ENCODE assay signal across 15 cellular contexts in genomic region chr11:4134844-4135243, GRCh38. TPM values are rescaled to one million over a fixed set of nuclear protein-coding genes. Genes with fewer than 3 reads are reported as not detected.
DNase-seq lines count a peak whose midpoint lies in the region; ATAC-seq, FAIRE-seq and TF ChIP-seq lines count a peak whose summit lies in the region.
"Had no signal": no experiment of that assay in that cellular context is flagged by ENCODE, and none has a peak within 500 bp of the region (broad histone marks: within the 10 kb centered on the region; RNA-seq: fewer than 3 reads in every experiment).

No MANE protein-coding gene starts in this region.

- H3K4me3 ChIP-seq in A549: no peak overlapping the region
- H3K4me3 ChIP-seq: adrenal gland, SJCRH30, upper lobe of left lung had no signal

- no peak for TF ChIP-seq RAD21 in A549 (conservative IDR thresholded peaks at IDR 0.05 in 1 of 2, IDR thresholded peaks at IDR 0.05 in 1 of 2)

- H3K4me2 ChIP-seq in A549: peak overlapping the region; percentile 54

- POLR2A ChIA-PET in A549 (lab: Yijun Ruan, JAX): no interaction called here

- H3K9me3 ChIP-seq in A549: peaks cover 4% of the 10 kb centered on the region
- H3K9me3 ChIP-seq: adrenal gland had no signal

- TF ChIP-seq EP300 in A549 (IDR thresholded peaks at IDR 0.05): peak in 1 of 2 experiments; percentile 18; a peak in 1 of 5 replicates

- CTCF ChIA-PET in A549 (lab: Yijun Ruan, JAX): interaction anchor here (1.4 to 2.2 kb wide), 3 partner anchors 10 to 280 kb away, joined by 4 to 9 read pairs (median 6); partner anchors contain the start of gene STIM1

- TF ChIP-seq CTCF in A549 (IDR thresholded peaks at IDR 0.05): no peak

- peak; percentile 89 for FAIRE-seq in A549 (lab: Jason Lieb, UNC)
- peak; percentile 69 for FAIRE-seq in H54 (lab: Jason Lieb, UNC)

- no peak for TF ChIP-seq POLR2A in A549 (IDR thresholded peaks at IDR 0.05; ENCODE audit: low read length)
- no peak for TF ChIP-seq POLR2A in H54 (IDR thresholded peaks at IDR 0.05; ENCODE audit: low read depth, low read length)

- H3K27ac ChIP-seq in A549: peak overlapping the region; percentile 51 to 79; a peak in 5 of 6 replicates
- H3K27ac ChIP-seq: SJCRH30, upper lobe of left lung had no signal

- ATAC-seq in A549: peak; percentile 89

- DNase-seq in A549 (ENCODE audit: low read depth in 1 of 2, low spot score in 1 of 2): peak; percentile 43 to 65
- peak; percentile 23 for DNase-seq in H54 (ENCODE audit: insufficient read length, low spot score)
- peak; percentile 69 for DNase-seq in amniotic epithelial cell (ENCODE audit: low read depth)
- peak; percentile 57 for DNase-seq in glomerular endothelial cell (ENCODE audit: extremely low read depth, low read depth, low spot score)
- no peak for DNase-seq in NCI-H1694 treated with DMSO at 0.1 percent for 48 hours (lab: John Stamatoyannopoulos, UW)
- no peak for DNase-seq in epidermal melanocyte (ENCODE audit: insufficient read length, low spot score)
- no peak for DNase-seq in NCI-H146 treated with DMSO at 0.1 percent for 48 hours (lab: John Stamatoyannopoulos, UW; ENCODE audit: unreplicated experiment)
- DNase-seq in COLO668 (lab: John Stamatoyannopoulos, UW; ENCODE audit: unreplicated experiment): no peak
- DNase-seq: adrenal gland; AML-193; midbrain; NCI-H1694; SJCRH30; stimulated activated CD8-positive, alpha-beta memory T cell treated with anti-CD3 and anti-CD28 coated beads, Interleukin-4, amount 100 ng/mL, for 48 hours; upper lobe of left lung had no signal

- H3K4me1 ChIP-seq in A549: peaks cover 27% of the 10 kb centered on the region
- H3K4me1 ChIP-seq: SJCRH30 had no signal

TF ChIP-seq in A549, 52 proteins besides CTCF, POLR2A, EP300 and RAD21 (continues in another document):
- TF ChIP-seq FOSB (CRISPR knock-in tag; IDR thresholded peaks at IDR 0.05) (no peak), MAX (IDR thresholded peaks at IDR 0.05) (no peak), HEYL (CRISPR knock-in tag; IDR thresholded peaks at IDR 0.05) (no peak), NPAS2 (CRISPR knock-in tag; IDR thresholded peaks at IDR 0.05; ENCODE audit: borderline replicate concordance) (no peak), KDM1A (IDR thresholded peaks at IDR 0.05; ENCODE audit: low read depth) (no peak), HOXB13 (CRISPR knock-in tag; IDR thresholded peaks at IDR 0.05; ENCODE audit: low read depth) (no peak), BCL3 (IDR thresholded peaks at IDR 0.05) (no peak), EHMT2 (IDR thresholded peaks at IDR 0.05; ENCODE audit: low read depth) (no peak), NR3C1 (IDR thresholded peaks at IDR 0.05) (no peak), ZSCAN20 (CRISPR knock-in tag; IDR thresholded peaks at IDR 0.05) (peak; percentile 29; the same call in 1 of the 2 replicates), PHF8 (IDR thresholded peaks at IDR 0.05; ENCODE audit: borderline replicate concordance, low read depth) (no peak), MYC (IDR thresholded peaks at IDR 0.05; ENCODE audit: borderline replicate concordance, low read length) (no peak), MAZ (IDR thresholded peaks at IDR 0.05; ENCODE audit: borderline replicate concordance, low read depth, low read length) (no peak), CHD2 (IDR thresholded peaks at IDR 0.05; ENCODE audit: low read length, partially characterized antibody) (no peak), ZFP36 (IDR thresholded peaks at IDR 0.05; ENCODE audit: borderline replicate concordance, partially characterized antibody) (no peak), RFX5 (IDR thresholded peaks at IDR 0.05) (no peak), HOXA7 (CRISPR knock-in tag; IDR thresholded peaks at IDR 0.05) (no peak), HOXB5 (CRISPR knock-in tag; IDR thresholded peaks at IDR 0.05) (peak; percentile 66), EHF (CRISPR knock-in tag; IDR thresholded peaks at IDR 0.05) (no peak), CEBPB (IDR thresholded peaks at IDR 0.05) (no peak), HES2 (IDR thresholded peaks at IDR 0.05) (no peak), TP53 (CRISPR knock-in tag; IDR thresholded peaks at IDR 0.05) (no peak), BHLHE40 (IDR thresholded peaks at IDR 0.05; ENCODE audit: low read depth, low read length) (no peak), GATA3 (IDR thresholded peaks at IDR 0.05; ENCODE audit: borderline replicate concordance) (peak; percentile 29; the same call in 1 of the 2 replicates), HMGXB4 (CRISPR knock-in tag; IDR thresholded peaks at IDR 0.05; ENCODE audit: borderline replicate concordance) (no peak), HDAC2 (IDR thresholded peaks at IDR 0.05) (no peak), TFCP2L1 (CRISPR knock-in tag; IDR thresholded peaks at IDR 0.05) (no peak), MAFK (IDR thresholded peaks at IDR 0.05; ENCODE audit: partially characterized antibody) (no peak), CBX8 (IDR thresholded peaks at IDR 0.05) (no peak), JUNB (IDR thresholded peaks at IDR 0.05) (peak; percentile 53), RARB (CRISPR knock-in tag; IDR thresholded peaks at IDR 0.05) (no peak), FOXS1 (CRISPR knock-in tag; IDR thresholded peaks at IDR 0.05) (no peak), CBX2 (IDR thresholded peaks at IDR 0.05; ENCODE audit: borderline replicate concordance, low read depth) (no peak), SMC3 (IDR thresholded peaks at IDR 0.05) (no peak), SREBF2 (IDR thresholded peaks at IDR 0.05) (no peak)
- TF ChIP-seq, protein P1, sequence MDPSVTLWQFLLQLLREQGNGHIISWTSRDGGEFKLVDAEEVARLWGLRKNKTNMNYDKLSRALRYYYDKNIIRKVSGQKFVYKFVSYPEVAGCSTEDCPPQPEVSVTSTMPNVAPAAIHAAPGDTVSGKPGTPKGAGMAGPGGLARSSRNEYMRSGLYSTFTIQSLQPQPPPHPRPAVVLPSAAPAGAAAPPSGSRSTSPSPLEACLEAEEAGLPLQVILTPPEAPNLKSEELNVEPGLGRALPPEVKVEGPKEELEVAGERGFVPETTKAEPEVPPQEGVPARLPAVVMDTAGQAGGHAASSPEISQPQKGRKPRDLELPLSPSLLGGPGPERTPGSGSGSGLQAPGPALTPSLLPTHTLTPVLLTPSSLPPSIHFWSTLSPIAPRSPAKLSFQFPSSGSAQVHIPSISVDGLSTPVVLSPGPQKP (IDR thresholded peaks at IDR 0.05; ENCODE audit: low read depth, low read length): no peak
- TF ChIP-seq, protein P2, sequence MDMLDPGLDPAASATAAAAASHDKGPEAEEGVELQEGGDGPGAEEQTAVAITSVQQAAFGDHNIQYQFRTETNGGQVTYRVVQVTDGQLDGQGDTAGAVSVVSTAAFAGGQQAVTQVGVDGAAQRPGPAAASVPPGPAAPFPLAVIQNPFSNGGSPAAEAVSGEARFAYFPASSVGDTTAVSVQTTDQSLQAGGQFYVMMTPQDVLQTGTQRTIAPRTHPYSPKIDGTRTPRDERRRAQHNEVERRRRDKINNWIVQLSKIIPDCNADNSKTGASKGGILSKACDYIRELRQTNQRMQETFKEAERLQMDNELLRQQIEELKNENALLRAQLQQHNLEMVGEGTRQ (IDR thresholded peaks at IDR 0.05): no peak
- TF ChIP-seq, protein P3, sequence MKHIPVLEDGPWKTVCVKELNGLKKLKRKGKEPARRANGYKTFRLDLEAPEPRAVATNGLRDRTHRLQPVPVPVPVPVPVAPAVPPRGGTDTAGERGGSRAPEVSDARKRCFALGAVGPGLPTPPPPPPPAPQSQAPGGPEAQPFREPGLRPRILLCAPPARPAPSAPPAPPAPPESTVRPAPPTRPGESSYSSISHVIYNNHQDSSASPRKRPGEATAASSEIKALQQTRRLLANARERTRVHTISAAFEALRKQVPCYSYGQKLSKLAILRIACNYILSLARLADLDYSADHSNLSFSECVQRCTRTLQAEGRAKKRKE (CRISPR knock-in tag; IDR thresholded peaks at IDR 0.05; ENCODE audit: low read depth): no peak

RNA-seq across cellular contexts. Expression of gene RRM1, which starts 40.2 kb away (rescaled TPM):
- polyA plus RNA-seq in A549 (2011; rRNA removed) (120 and 136 TPM in 2 replicates), A549 (2017; fragmentation: RNase III; extraction: RNeasy Plus Mini Kit Qiagen cat#74134 plus additional on column Dnase treatment) (86.4 to 96.8 TPM (median 91.4 TPM) in 3 replicates)
- polyA plus RNA-seq in A549 (2012; cell fraction: cytosol; rRNA removed): 42.0 and 47.6 TPM in 2 replicates
- 61.2 and 77.2 TPM in 2 replicates for polyA plus RNA-seq in A549 (2012; cell fraction: nucleus; rRNA removed)
- polyA minus RNA-seq in A549 (2011; rRNA and poly(A)+ RNA removed): 137 and 138 TPM in 2 replicates
- 29.4 and 37.3 TPM in 2 replicates for total RNA-seq in glomerular endothelial cell

Comparison
In these comparisons a context has a peak if more than half of its experiments do, and no peak if none do; other contexts are left out.
1. DNase-seq: peak in A549 (2 of 2), H54 (single experiment), amniotic epithelial cell (single experiment) and glomerular endothelial cell (single experiment); none in NCI-H1694 treated with DMSO at 0.1 percent for 48 hours (single experiment), epidermal melanocyte (single experiment), NCI-H146 treated with DMSO at 0.1 percent for 48 hours (single experiment) and COLO668 (single experiment).